In genomic region chr17:1714488-1714979, GRCh38 we compare ENCODE assay signal across 2 cellular contexts.
TF ChIP-seq lines count a peak whose summit lies in the region.

No MANE protein-coding gene starts in this region.

TF ChIP-seq in HCT116, 20 proteins besides CTCF, POLR2A, EP300 and RAD21:
- TF ChIP-seq FOSL1 (IDR thresholded peaks at IDR 0.05; ENCODE audit: low read depth), result 0 out of 2 replicates have a peak, but pooled peaks have one; percentile 25
- TF ChIP-seq TCF7L2 (IDR thresholded peaks at IDR 0.05; ENCODE audit: borderline replicate concordance, extremely low read depth, insufficient read depth, insufficient read length), result peak; percentile 34
- TF ChIP-seq SP1 (IDR thresholded peaks at IDR 0.05; ENCODE audit: low read depth), result peak; percentile 48
- no peak for TF ChIP-seq YY1 (IDR thresholded peaks at IDR 0.05; ENCODE audit: extremely low read depth, insufficient replicate concordance, low read depth, low read length)
- TF ChIP-seq EGR1 (IDR thresholded peaks at IDR 0.05; ENCODE audit: low read depth), result peak; percentile 73
- TF ChIP-seq CBX3 (IDR thresholded peaks at IDR 0.05; ENCODE audit: low read depth), result no peak
- peak; percentile 77; the same call in 1 of the 2 replicates for TF ChIP-seq MAX (IDR thresholded peaks at IDR 0.05)
- no peak for TF ChIP-seq ATF3 (IDR thresholded peaks at IDR 0.05)
- 0 out of 2 replicates have a peak, but pooled peaks have one; percentile 20 for TF ChIP-seq JUND (IDR thresholded peaks at IDR 0.05)

TF ChIP-seq in H1, 55 proteins besides CTCF, POLR2A, EP300 and RAD21:
- TF ChIP-seq CBX8 (IDR thresholded peaks at IDR 0.05; ENCODE audit: borderline replicate concordance, low read depth, low read length) (no peak), TEAD4 (IDR thresholded peaks at IDR 0.05; ENCODE audit: low read depth, low read length) (peak; percentile 98), TAF7 (optimal IDR thresholded peaks at IDR 0.05; ENCODE audit: borderline replicate concordance, low read depth, low read length) (no peak), ATF3 (IDR thresholded peaks at IDR 0.05; ENCODE audit: insufficient read depth, low read depth, low read length) (no peak), SIX5 (IDR thresholded peaks at IDR 0.05; ENCODE audit: low read depth, low read length) (no peak), CHD2 (IDR thresholded peaks at IDR 0.05; ENCODE audit: low read length) (no peak), SUZ12 (IDR thresholded peaks at IDR 0.05; ENCODE audit: low read length) (no peak), HDAC6 (IDR thresholded peaks at IDR 0.05; ENCODE audit: low read depth, low read length) (no peak), SP4 (IDR thresholded peaks at IDR 0.05; ENCODE audit: low read length) (no peak), RFX5 (IDR thresholded peaks at IDR 0.05; ENCODE audit: borderline replicate concordance, low read depth, low read length) (no peak), CTBP2 (IDR thresholded peaks at IDR 0.05; ENCODE audit: borderline replicate concordance, insufficient read depth, insufficient read length, low read length) (no peak), ATF2 (IDR thresholded peaks at IDR 0.05; ENCODE audit: low read length) (no peak), SIRT6 (IDR thresholded peaks at IDR 0.05; ENCODE audit: low read length) (no peak), CREB1 (IDR thresholded peaks at IDR 0.05) (no peak), JUN (IDR thresholded peaks at IDR 0.05; ENCODE audit: low read depth, low read length) (no peak), KDM4A (IDR thresholded peaks at IDR 0.05; ENCODE audit: low read depth, low read length, severe bottlenecking) (no peak), NRF1 (IDR thresholded peaks at IDR 0.05; ENCODE audit: low read depth, low read length) (no peak), CBX5 (IDR thresholded peaks at IDR 0.05; ENCODE audit: low read depth, low read length) (no peak), ASH2L (IDR thresholded peaks at IDR 0.05; ENCODE audit: low read length) (no peak), EGR1 (IDR thresholded peaks at IDR 0.05; ENCODE audit: borderline replicate concordance, low read depth, low read length) (no peak), PHF8 (conservative IDR thresholded peaks at IDR 0.05; ENCODE audit: low read depth, low read length) (no peak), SP2 (IDR thresholded peaks at IDR 0.05; ENCODE audit: low read length) (no peak), ZNF274 (IDR thresholded peaks at IDR 0.05; ENCODE audit: borderline replicate concordance, extremely low read depth, low read length) (no peak), MAFK (IDR thresholded peaks at IDR 0.05; ENCODE audit: low read depth, low read length) (peak; percentile 82; the same call in 1 of the 2 replicates), FOSL1 (IDR thresholded peaks at IDR 0.05; ENCODE audit: insufficient read depth, low read depth, low read length) (no peak), HDAC2 (IDR thresholded peaks at IDR 0.05; ENCODE audit: borderline replicate concordance in 1 of 2, low read depth in 2 of 2, low read length in 2 of 2) (no peak), BCL11A (IDR thresholded peaks at IDR 0.05; ENCODE audit: low read depth in 2 of 2, low read length in 2 of 2) (no peak), GTF2F1 (IDR thresholded peaks at IDR 0.05; ENCODE audit: borderline replicate concordance, low read depth, low read length) (no peak), SAP30 (IDR thresholded peaks at IDR 0.05; ENCODE audit: insufficient read depth, insufficient replicate concordance, low read length) (no peak), RBBP5 (IDR thresholded peaks at IDR 0.05; ENCODE audit: borderline replicate concordance, low read depth, low read length) (no peak), NANOG (IDR thresholded peaks at IDR 0.05; ENCODE audit: insufficient read depth, low read depth, low read length, poor library complexity, severe bottlenecking) (no peak), MAX (IDR thresholded peaks at IDR 0.05) (no peak; the same call in 1 of the 2 replicates), CEBPB (IDR thresholded peaks at IDR 0.05; ENCODE audit: low read depth, low read length) (no peak), TCF12 (IDR thresholded peaks at IDR 0.05; ENCODE audit: low read depth, low read length) (no peak), EZH2 (IDR thresholded peaks at IDR 0.05; ENCODE audit: low read depth, low read length, severe bottlenecking) (no peak), RXRA (IDR thresholded peaks at IDR 0.05; ENCODE audit: insufficient read depth, low read depth, low read length) (no peak), BRCA1 (IDR thresholded peaks at IDR 0.05; ENCODE audit: low read depth, low read length) (no peak), RNF2 (IDR thresholded peaks at IDR 0.05; ENCODE audit: borderline replicate concordance, low read depth, low read length, missing control alignments, poor library complexity, severe bottlenecking) (no peak), POU5F1 (IDR thresholded peaks at IDR 0.05; ENCODE audit: low read depth, low read length) (no peak), YY1 (IDR thresholded peaks at IDR 0.05; ENCODE audit: low read depth, low read length) (0 out of 2 replicates have a peak, but pooled peaks have one; percentile 33), SP1 (IDR thresholded peaks at IDR 0.05; ENCODE audit: low read depth, low read length) (peak; percentile 50; the same call in 1 of the 2 replicates), POLR2AphosphoS5 (IDR thresholded peaks at IDR 0.05; ENCODE audit: low read depth, low read length) (peak; percentile 25; the same call in 1 of the 2 replicates), CHD1 (IDR thresholded peaks at IDR 0.05; ENCODE audit: low read depth, low read length) (no peak), CHD7 (IDR thresholded peaks at IDR 0.05; ENCODE audit: insufficient replicate concordance, low read length) (no peak), TBP (IDR thresholded peaks at IDR 0.05; ENCODE audit: low read depth, low read length) (peak; percentile 27; the same call in 1 of the 2 replicates), TAF1 (IDR thresholded peaks at IDR 0.05; ENCODE audit: low read depth, low read length) (peak; percentile 33; the same call in 1 of the 2 replicates), KDM1A (IDR thresholded peaks at IDR 0.05; ENCODE audit: borderline replicate concordance, low read length) (no peak), SRF (IDR thresholded peaks at IDR 0.05; ENCODE audit: low read depth, low read length) (no peak), GABPA (IDR thresholded peaks at IDR 0.05; ENCODE audit: borderline replicate concordance, insufficient read depth, low read length) (no peak), KDM5A (IDR thresholded peaks at IDR 0.05; ENCODE audit: low read length) (no peak), BACH1 (IDR thresholded peaks at IDR 0.05; ENCODE audit: low read length) (peak; percentile 97), SIN3A (conservative IDR thresholded peaks at IDR 0.05 in 1 of 2, IDR thresholded peaks at IDR 0.05 in 1 of 2; ENCODE audit: low read depth in 1 of 2, low read length in 2 of 2) (peak; percentile 32 to 93; a peak in 3 of 4 replicates), E2F6 (IDR thresholded peaks at IDR 0.05) (no peak), USF2 (IDR thresholded peaks at IDR 0.05; ENCODE audit: low read length) (no peak), JUND (IDR thresholded peaks at IDR 0.05; ENCODE audit: low read length) (no peak)
